In genomic region chr1:1162597-1163537, GRCh38 we compare ENCODE assay signal across 1 cellular context.
TF ChIP-seq lines count a peak whose summit lies in the region.

No MANE protein-coding gene starts in this region.

TF ChIP-seq in WTC11, 78 proteins besides CTCF, POLR2A, EP300 and RAD21 (continued from another document and continues in another):
- TF ChIP-seq ZBTB43 (CRISPR knock-in tag; IDR thresholded peaks at IDR 0.05): no peak; the same call in 1 of the 2 replicates
- TF ChIP-seq ATF6 (CRISPR knock-in tag; IDR thresholded peaks at IDR 0.05): no peak
- TF ChIP-seq SMAD3 (CRISPR knock-in tag; IDR thresholded peaks at IDR 0.05; ENCODE audit: borderline replicate concordance): no peak
- TF ChIP-seq NFYB (CRISPR knock-in tag; conservative IDR thresholded peaks at IDR 0.05; ENCODE audit: low read depth): peak; percentile 46; the same call in 1 of the 2 replicates
- no peak for TF ChIP-seq ERG (CRISPR knock-in tag; IDR thresholded peaks at IDR 0.05)
- TF ChIP-seq NFE2L1 (CRISPR knock-in tag; IDR thresholded peaks at IDR 0.05): no peak
- TF ChIP-seq FOXJ3 (CRISPR knock-in tag; IDR thresholded peaks at IDR 0.05; ENCODE audit: borderline replicate concordance): no peak
- TF ChIP-seq NR2C2 (CRISPR knock-in tag; IDR thresholded peaks at IDR 0.05): no peak
- no peak for TF ChIP-seq ZNF121 (CRISPR knock-in tag; IDR thresholded peaks at IDR 0.05)
- no peak for TF ChIP-seq ATF1 (CRISPR knock-in tag; IDR thresholded peaks at IDR 0.05)
- TF ChIP-seq MXD4 (CRISPR knock-in tag; IDR thresholded peaks at IDR 0.05; ENCODE audit: borderline replicate concordance): no peak
- TF ChIP-seq ZNF219 (CRISPR knock-in tag; IDR thresholded peaks at IDR 0.05; ENCODE audit: borderline replicate concordance): no peak
- TF ChIP-seq MAX (CRISPR knock-in tag; IDR thresholded peaks at IDR 0.05): no peak
- no peak for TF ChIP-seq ZSCAN18 (CRISPR knock-in tag; IDR thresholded peaks at IDR 0.05)
- TF ChIP-seq STAT6 (CRISPR knock-in tag; conservative IDR thresholded peaks at IDR 0.05; ENCODE audit: low read depth): no peak
- TF ChIP-seq ELF4 (CRISPR knock-in tag; IDR thresholded peaks at IDR 0.05; ENCODE audit: low read depth): no peak
- TF ChIP-seq ZNF416 (CRISPR knock-in tag; IDR thresholded peaks at IDR 0.05): no peak
- no peak for TF ChIP-seq MLX (CRISPR knock-in tag; IDR thresholded peaks at IDR 0.05)
- no peak for TF ChIP-seq NR1H2 (CRISPR knock-in tag; IDR thresholded peaks at IDR 0.05)
- no peak for TF ChIP-seq ZNF532 (CRISPR knock-in tag; IDR thresholded peaks at IDR 0.05; ENCODE audit: borderline replicate concordance)
- TF ChIP-seq JUN (CRISPR knock-in tag; IDR thresholded peaks at IDR 0.05): no peak
- TF ChIP-seq TP53 (CRISPR knock-in tag; IDR thresholded peaks at IDR 0.05): 0 out of 2 replicates have a peak, but pooled peaks have one; percentile 24
- no peak for TF ChIP-seq ATF3 (CRISPR knock-in tag; conservative IDR thresholded peaks at IDR 0.05)
- no peak for TF ChIP-seq CREB1 (CRISPR knock-in tag; IDR thresholded peaks at IDR 0.05)
- 0 out of 2 replicates have a peak, but pooled peaks have one; percentile 15 for TF ChIP-seq FOXK1 (CRISPR knock-in tag; IDR thresholded peaks at IDR 0.05)
- TF ChIP-seq E2F4 (CRISPR knock-in tag; IDR thresholded peaks at IDR 0.05; ENCODE audit: borderline replicate concordance, low read depth): no peak
- no peak for TF ChIP-seq ARID4B (CRISPR knock-in tag; IDR thresholded peaks at IDR 0.05; ENCODE audit: borderline replicate concordance)
- TF ChIP-seq ZNF423 (CRISPR knock-in tag; IDR thresholded peaks at IDR 0.05): peak; percentile 77
- peak; percentile 19; the same call in 1 of the 2 replicates for TF ChIP-seq SP1 (CRISPR knock-in tag; conservative IDR thresholded peaks at IDR 0.05)
- no peak for TF ChIP-seq OVOL2 (CRISPR knock-in tag; IDR thresholded peaks at IDR 0.05; ENCODE audit: borderline replicate concordance)
- no peak for TF ChIP-seq PREB (CRISPR knock-in tag; IDR thresholded peaks at IDR 0.05; ENCODE audit: borderline replicate concordance)
